ENCODE assay signal across 22 cellular contexts in genomic region chr3:194294199-194294887, GRCh38. TPM values are rescaled to one million over a fixed set of nuclear protein-coding genes. Genes with fewer than 3 reads are reported as not detected.
A peak's percentile ranks its signal among the peaks of the same experiment; 100 is the strongest.
DNase-seq lines count a peak whose midpoint lies in the region; ATAC-seq and TF ChIP-seq lines count a peak whose summit lies in the region.
"Had no signal": no experiment of that assay in that cellular context is flagged by ENCODE, and none has a peak within 500 bp of the region (broad histone marks: within the 10 kb centered on the region; RNA-seq: fewer than 3 reads in every experiment).

No MANE protein-coding gene starts in this region.

- no peak overlapping the region for H3K27ac ChIP-seq in DND-41 (ENCODE audit: low read length)
- H3K27ac ChIP-seq in HUES64 (ENCODE audit: low read depth, low read length), result peak overlapping the region; percentile 34; the same call in 1 of the 2 replicates
- peak overlapping the region in 3 of 4 donors; percentile 25 to 94 (median 90) for H3K27ac ChIP-seq in body of pancreas
- H3K27ac ChIP-seq: esophagus squamous epithelium, PC-9, right lobe of liver had no signal

- no peaks in the 10 kb centered on the region for H3K27me3 ChIP-seq in DND-41 (ENCODE audit: insufficient read depth, low read length, poor library complexity)
- no peaks in the 10 kb centered on the region for H3K27me3 ChIP-seq in HUES64 (ENCODE audit: insufficient read depth, low read length)
- no peaks in the 10 kb centered on the region for H3K27me3 ChIP-seq in body of pancreas
- H3K27me3 ChIP-seq: right lobe of liver had no signal

- 53% methylated on average over 9 of the region's 9 CpGs for WGBS in HUES64
- WGBS in body of pancreas, 2 donors, result 86% methylated on average over 8 to 9 of the region's 9 CpGs

- H3K4me1 ChIP-seq in DND-41 (ENCODE audit: insufficient read depth, low read length), result peaks cover 28% of the 10 kb centered on the region
- H3K4me1 ChIP-seq in HUES64 (ENCODE audit: insufficient read depth, low read length), result peaks cover 28% of the 10 kb centered on the region
- H3K4me1 ChIP-seq in body of pancreas, result peaks cover 36% of the 10 kb centered on the region

- peak overlapping the region; percentile 8 to 80 (median 80) for H3K27ac Mint-ChIP-seq in nephron
- H3K27ac Mint-ChIP-seq: activated CD4-positive, alpha-beta T cell treated with anti-CD3 and anti-CD28 coated beads, Interleukin-2, amount 10 ng/mL, durations not matched to agents 7 days and 5 days; activated naive CD4-positive, alpha-beta T cell treated with anti-CD3 and anti-CD28 coated beads, Interleukin-2, amount 50 U/mL, for 72 hours had no signal

- TF ChIP-seq CTCF in DND-41 (IDR thresholded peaks at IDR 0.05; ENCODE audit: borderline replicate concordance, extremely low read depth, low read length, poor library complexity, severe bottlenecking) (no peak), body of pancreas (IDR thresholded peaks at IDR 0.05) (no peak), nephron (IDR thresholded peaks at IDR 0.05; ENCODE audit: unreplicated experiment in 3 of 3) (no peak)

- no peak for TF ChIP-seq POLR2A in body of pancreas (IDR thresholded peaks at IDR 0.05)

- peaks cover 14% of the 10 kb centered on the region for H3K9me3 Mint-ChIP-seq in nephron
- H3K9me3 Mint-ChIP-seq: activated naive CD4-positive, alpha-beta T cell treated with anti-CD3 and anti-CD28 coated beads, Interleukin-2, amount 50 U/mL, for 72 hours had no signal

- H3K4me3 Mint-ChIP-seq in nephron, result peak overlapping the region in 2 of 3 experiments; percentile 2 to 4
- H3K4me3 Mint-ChIP-seq: activated CD4-positive, alpha-beta T cell treated with anti-CD3 and anti-CD28 coated beads, Interleukin-2, amount 10 ng/mL, durations not matched to agents 7 days and 5 days had no signal

- H2AFZ ChIP-seq in DND-41 (ENCODE audit: low read depth, low read length), result no peak overlapping the region
- H2AFZ ChIP-seq: PC-9 had no signal

- H3K9me3 ChIP-seq in DND-41 (ENCODE audit: insufficient read depth, low read length, severe bottlenecking), result peaks cover 5% of the 10 kb centered on the region
- peaks cover 6% of the 10 kb centered on the region; the same call in 1 of the 2 replicates for H3K9me3 ChIP-seq in HUES64 (ENCODE audit: insufficient read depth, low read depth, low read length)
- H3K9me3 ChIP-seq in body of pancreas, result no peaks in the 10 kb centered on the region
- H3K9me3 ChIP-seq: esophagus squamous epithelium, HAP-1, right lobe of liver had no signal

- H4K20me1 ChIP-seq in DND-41 (ENCODE audit: insufficient read depth, low read length), result no peaks in the 10 kb centered on the region

- peaks cover 32% of the 10 kb centered on the region for H3K4me1 Mint-ChIP-seq in nephron

- no peaks in the 10 kb centered on the region for H3K79me2 ChIP-seq in DND-41 (ENCODE audit: insufficient read depth, low read length)

- H3K36me3 Mint-ChIP-seq in nephron (ENCODE audit: low read depth), result peaks cover 8% of the 10 kb centered on the region
- H3K36me3 Mint-ChIP-seq: activated naive CD4-positive, alpha-beta T cell treated with anti-CD3 and anti-CD28 coated beads, Interleukin-2, amount 50 U/mL, for 72 hours had no signal

- DNase-seq in DND-41 (no peak), body of pancreas (no peak), hippocampal formation (lab: John Stamatoyannopoulos, UW) (no peak), EL (no peak)
- DNase-seq: activated CD4-positive, alpha-beta T cell treated with anti-CD3 and anti-CD28 coated beads, Interleukin-2, amount 10 ng/mL, durations not matched to agents 7 days and 5 days; activated T-cell treated with anti-CD3 and anti-CD28 coated beads for 4 hours; Calu3; esophagus squamous epithelium; GF-D8; KBM-7; midbrain; NCI-H510A; PC-9; right lobe of liver; stimulated activated CD4-positive, alpha-beta T cell treated with anti-CD3 and anti-CD28 coated beads, Interleukin-2, amount 100 ng/mL, for 48 hours had no signal

- H3K9ac ChIP-seq in DND-41 (ENCODE audit: low read depth, low read length) (no peak overlapping the region), HUES64 (ENCODE audit: low read depth, low read length) (no peak overlapping the region)

- ATAC-seq in DND-41 (ENCODE audit: insufficient read depth, low read depth) (peak; percentile 38; the same call in 1 of the 3 replicates), body of pancreas (no peak), HG02678 (IDR thresholded peaks at IDR 0.05; ENCODE audit: unreplicated experiment) (no peak), HG03139 (IDR thresholded peaks at IDR 0.05; ENCODE audit: unreplicated experiment) (no peak)
- ATAC-seq: activated naive CD4-positive, alpha-beta T cell treated with anti-CD3 and anti-CD28 coated beads, Interleukin-2, amount 50 U/mL, for 72 hours; right lobe of liver had no signal

- H3K4me3 ChIP-seq in DND-41 (ENCODE audit: low read depth in 1 of 2, low read length in 2 of 2) (no peak overlapping the region), HUES64 (ENCODE audit: low read length) (no peak overlapping the region), body of pancreas (no peak overlapping the region)
- H3K4me3 ChIP-seq: esophagus squamous epithelium, HAP-1, PC-9, right lobe of liver had no signal

- H3K36me3 ChIP-seq in DND-41 (ENCODE audit: insufficient read depth, low read length) (no peaks in the 10 kb centered on the region), HUES64 (ENCODE audit: insufficient read depth, low read length) (no peaks in the 10 kb centered on the region), body of pancreas (replicated peaks in 1 of 2; ENCODE audit: insufficient read depth in 1 of 2, low read depth in 2 of 2) (no peaks in the 10 kb centered on the region)
- H3K36me3 ChIP-seq: esophagus squamous epithelium, HAP-1, right lobe of liver had no signal

- H3K27me3 Mint-ChIP-seq in nephron (ENCODE audit: low read depth), result peaks cover 12% of the 10 kb centered on the region

- intact Hi-C loops in body of pancreas (cut with DNase I), result no loop called here

- H3K4me2 ChIP-seq in DND-41 (ENCODE audit: insufficient read depth, low read length), result no peak overlapping the region
- H3K4me2 ChIP-seq: PC-9 had no signal

RNA-seq across cellular contexts. Expression of gene CPN2, which starts 56.8 kb away (rescaled TPM):
- polyA plus RNA-seq in HUES64 (2013, experiment 1 of 2), result not detected
- not detected for polyA plus RNA-seq in HUES64 (2013, experiment 2 of 2)
- total RNA-seq in body of pancreas, result not detected
- total RNA-seq: activated CD4-positive, alpha-beta T cell treated with anti-CD3 and anti-CD28 coated beads, Interleukin-2, amount 10 ng/mL, durations not matched to agents 7 days and 5 days; activated naive CD4-positive, alpha-beta T cell treated with anti-CD3 and anti-CD28 coated beads, Interleukin-2, amount 50 U/mL, for 72 hours; Calu3; dermis microvascular lymphatic vessel endothelial cell; esophagus squamous epithelium; PC-9 had no signal
